30 cellular contexts compared by ENCODE assay signal in genomic region chr6:110183292-110183691, GRCh38. TPM values are rescaled to one million over a fixed set of nuclear protein-coding genes. Genes with fewer than 3 reads are reported as not detected.
DNase-seq lines count a peak whose midpoint lies in the region; TF ChIP-seq lines count a peak whose summit lies in the region.
"Had no signal": no experiment of that assay in that cellular context is flagged by ENCODE, and none has a peak within 500 bp of the region (broad histone marks: within the 10 kb centered on the region; RNA-seq: fewer than 3 reads in every experiment).

No MANE protein-coding gene starts in this region.

- CTCF ChIA-PET in activated naive CD4-positive, alpha-beta T cell treated with anti-CD3 and anti-CD28 coated beads, Interleukin-2, amount 10 ng/mL, durations not matched to agents 7 days and 5 days (lab: Charles Lee), result no interaction called here

- TF ChIP-seq POLR2A in transverse colon (IDR thresholded peaks at IDR 0.05), result no peak

- no peaks in the 10 kb centered on the region for H3K9me3 ChIP-seq in transverse colon
- H3K9me3 ChIP-seq: left lung, upper lobe of left lung had no signal

- peaks cover 15% of the 10 kb centered on the region for H3K4me1 Mint-ChIP-seq in activated naive CD4-positive, alpha-beta T cell treated with anti-CD3 and anti-CD28 coated beads, Interleukin-2, amount 10 ng/mL, durations not matched to agents 7 days and 5 days

- WGBS in transverse colon (ENCODE audit: low coverage in 1 of 2), 2 donors, result 83 to 94% methylated on average over 2 to 3 of the region's 3 CpGs

- H3K27me3 ChIP-seq in transverse colon, result no peaks in the 10 kb centered on the region
- H3K27me3 ChIP-seq: upper lobe of left lung had no signal

- H3K27me3 Mint-ChIP-seq in activated naive CD4-positive, alpha-beta T cell treated with anti-CD3 and anti-CD28 coated beads, Interleukin-2, amount 10 ng/mL, durations not matched to agents 7 days and 5 days, result no peaks in the 10 kb centered on the region
- H3K27me3 Mint-ChIP-seq: activated naive CD8-positive, alpha-beta T cell treated with anti-CD3 and anti-CD28 coated beads for 36 hours; CD8-positive, alpha-beta memory T cell; effector memory CD8-positive, alpha-beta T cell had no signal

- H3K4me3 Mint-ChIP-seq in activated naive CD4-positive, alpha-beta T cell treated with anti-CD3 and anti-CD28 coated beads, Interleukin-2, amount 10 ng/mL, durations not matched to agents 7 days and 5 days, result no peak overlapping the region
- H3K4me3 Mint-ChIP-seq: activated naive CD8-positive, alpha-beta T cell treated with anti-CD3 and anti-CD28 coated beads for 36 hours; CD8-positive, alpha-beta memory T cell; effector memory CD8-positive, alpha-beta T cell; H9; neural crest cell; stimulated activated effector memory CD8-positive, alpha-beta T cell treated with anti-CD3 and anti-CD28 coated beads, Interleukin-12 subunit alpha, Interleukin-12 subunit beta, amount 100 ng/mL, for 72 hours; T-helper 2 cell treated with Interferon-gamma antibody and Interleukin-4, amounts not matched to agents 5 μg/mL and 100 μg/mL, for 36 hours had no signal

- intact Hi-C loops in transverse colon (cut with DNase I; ENCODE audit: low total_unique reads), result no loop called here

- H3K36me3 Mint-ChIP-seq in activated naive CD4-positive, alpha-beta T cell treated with anti-CD3 and anti-CD28 coated beads, Interleukin-2, amount 10 ng/mL, durations not matched to agents 7 days and 5 days, result no peaks in the 10 kb centered on the region

- no peak for TF ChIP-seq EP300 in transverse colon (IDR thresholded peaks at IDR 0.05; ENCODE audit: low read depth)

- DNase-seq in SIG-M5 treated with dmso at 0.1 percent for 504 hours (lab: John Stamatoyannopoulos, UW; ENCODE audit: unreplicated experiment), result peak; percentile 6
- no peak for DNase-seq in SIG-M5 (lab: John Stamatoyannopoulos, UW)
- peak; percentile 35 for DNase-seq in OCI-M1 (lab: John Stamatoyannopoulos, UW)
- DNase-seq in caudate nucleus (lab: John Stamatoyannopoulos, UW), result no peak
- peak; percentile 22 for DNase-seq in superior temporal gyrus (ENCODE audit: extremely low spot score)
- DNase-seq in transverse colon, result no peak
- DNase-seq in DMS153 treated with DMSO at 0.1 percent for 48 hours (lab: John Stamatoyannopoulos, UW; ENCODE audit: unreplicated experiment), result no peak
- no peak for DNase-seq in activated naive CD4-positive, alpha-beta T cell treated with anti-CD3 and anti-CD28 coated beads, Interleukin-2, amount 10 ng/mL, durations not matched to agents 7 days and 5 days
- DNase-seq: activated CD4-positive, alpha-beta T cell treated with anti-CD3 and anti-CD28 coated beads for 4 hours; activated effector memory CD4-positive, alpha-beta T cell treated with Interleukin-2 at 50 U/mL for 16 hours; activated naive CD8-positive, alpha-beta T cell treated with anti-CD3 and anti-CD28 coated beads for 36 hours; activated T-cell treated with anti-CD3 and anti-CD28 coated beads for 4 hours; CD8-positive, alpha-beta memory T cell; effector memory CD8-positive, alpha-beta T cell; erythroblast; H9; left lung; mesendoderm; NCI-H446 treated with DMSO at 0.1 percent for 48 hours; NCI-H774; retina; RPMI8226; upper lobe of left lung had no signal

- H3K9me3 Mint-ChIP-seq in activated naive CD4-positive, alpha-beta T cell treated with anti-CD3 and anti-CD28 coated beads, Interleukin-2, amount 10 ng/mL, durations not matched to agents 7 days and 5 days, result no peaks in the 10 kb centered on the region
- H3K9me3 Mint-ChIP-seq: activated naive CD8-positive, alpha-beta T cell treated with anti-CD3 and anti-CD28 coated beads for 36 hours; CD8-positive, alpha-beta memory T cell; effector memory CD8-positive, alpha-beta T cell; H9; neural crest cell; stimulated activated effector memory CD8-positive, alpha-beta T cell treated with anti-CD3 and anti-CD28 coated beads, Interleukin-12 subunit alpha, Interleukin-12 subunit beta, amount 100 ng/mL, for 72 hours; T-helper 2 cell treated with Interferon-gamma antibody and Interleukin-4, amounts not matched to agents 5 μg/mL and 100 μg/mL, for 36 hours had no signal

- H3K4me3 ChIP-seq in transverse colon, result no peak overlapping the region
- H3K4me3 ChIP-seq: coronary artery, left lung, upper lobe of left lung had no signal

- no peak overlapping the region for H3K27ac Mint-ChIP-seq in activated naive CD4-positive, alpha-beta T cell treated with anti-CD3 and anti-CD28 coated beads, Interleukin-2, amount 10 ng/mL, durations not matched to agents 7 days and 5 days
- H3K27ac Mint-ChIP-seq: activated naive CD8-positive, alpha-beta T cell treated with anti-CD3 and anti-CD28 coated beads for 36 hours; CD8-positive, alpha-beta memory T cell; effector memory CD8-positive, alpha-beta T cell; H9; stimulated activated effector memory CD8-positive, alpha-beta T cell treated with anti-CD3 and anti-CD28 coated beads, Interleukin-12 subunit alpha, Interleukin-12 subunit beta, amount 100 ng/mL, for 72 hours; T-helper 2 cell treated with Interferon-gamma antibody and Interleukin-4, amounts not matched to agents 5 μg/mL and 100 μg/mL, for 36 hours had no signal

- in situ Hi-C loops in transverse colon (cut with MboI; ENCODE audit: low pct_ligation_motif_present in 1 of 4, low pct_unique_long_range_greater_than_20kb in 1 of 4, low sequenced_read_pairs in 3 of 4), result no loop called here

- peaks cover 11 to 52% (median 26%) of the 10 kb centered on the region in 4 donors for H3K4me1 ChIP-seq in transverse colon

- H3K36me3 ChIP-seq in transverse colon, result no peaks in the 10 kb centered on the region
- H3K36me3 ChIP-seq: left lung, upper lobe of left lung had no signal

- TF ChIP-seq CTCF in transverse colon (IDR thresholded peaks at IDR 0.05), result no peak

- H3K27ac ChIP-seq in caudate nucleus (ENCODE audit: low read depth, low read length), result peak overlapping the region; percentile 38
- H3K27ac ChIP-seq in transverse colon, result no peak overlapping the region
- H3K27ac ChIP-seq: 22Rv1, coronary artery, left lung, parathyroid adenoma, upper lobe of left lung, VCaP had no signal

RNA-seq across cellular contexts. Expression of gene CDC40, which starts 3.1 kb away (rescaled TPM):
- total RNA-seq in transverse colon, result 10 to 100 TPM in 3 of 4 donors, 1 to 10 TPM in 1; 5.4 to 19.8 (median 17.0) TPM

RNA-seq across cellular contexts. Expression of gene WASF1, which starts 3.8 kb away (rescaled TPM):
- 1 to 10 TPM; 1.9 to 7.1 (median 5.9) TPM for total RNA-seq in transverse colon

Comparison
In these comparisons a context has a peak if more than half of its experiments do, and no peak if none do; other contexts are left out.
1. DNase-seq: peak in SIG-M5 treated with dmso at 0.1 percent for 504 hours (single experiment), OCI-M1 (single experiment) and superior temporal gyrus (single experiment); none in SIG-M5 (single experiment), caudate nucleus (0 of 61), transverse colon (single experiment), DMS153 treated with DMSO at 0.1 percent for 48 hours (single experiment) and activated naive CD4-positive, alpha-beta T cell treated with anti-CD3 and anti-CD28 coated beads, Interleukin-2, amount 10 ng/mL, durations not matched to agents 7 days and 5 days (single experiment).